In the genomic region with DNA sequence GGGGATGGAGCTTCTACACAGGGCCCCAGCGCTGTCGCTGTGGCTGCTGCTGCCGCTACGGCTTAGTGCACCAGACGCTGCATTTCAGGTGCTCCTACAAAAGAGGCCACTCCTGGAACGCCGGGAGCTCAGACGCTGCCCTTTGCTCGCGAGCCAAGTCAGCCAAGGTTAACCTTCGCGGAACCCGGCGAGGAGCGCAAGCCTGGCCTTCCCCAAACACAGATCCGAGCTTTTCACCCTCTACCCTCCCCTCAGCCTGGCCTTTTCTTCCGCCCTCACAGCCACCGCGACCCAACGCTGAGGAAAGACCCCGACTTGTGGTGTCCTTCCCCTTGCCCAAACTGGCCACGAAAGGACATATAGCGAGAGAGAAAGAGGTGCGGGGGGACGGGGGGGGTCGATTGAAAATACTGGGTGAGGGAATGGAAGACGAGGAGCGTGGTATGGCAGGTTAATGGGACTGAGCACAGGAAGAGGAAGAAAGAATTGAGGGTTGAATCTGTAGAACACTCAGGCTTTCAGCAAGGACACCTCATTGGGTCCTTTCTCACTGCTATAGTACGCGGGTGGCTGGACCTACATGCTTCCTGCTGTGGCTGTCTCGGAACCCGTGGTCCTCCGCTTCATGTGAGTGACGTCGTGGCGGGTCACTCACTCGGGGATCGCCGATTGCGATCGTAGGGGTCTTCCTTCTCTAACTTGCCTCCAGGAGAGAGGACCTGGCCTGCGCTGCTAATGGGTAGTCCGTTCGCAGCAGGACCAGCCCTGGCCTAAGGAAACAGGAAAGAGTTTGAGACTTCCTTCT, we compare ENCODE assay signal across 7 cellular contexts.
DNase-seq lines count a peak whose midpoint lies in the region; ATAC-seq and TF ChIP-seq lines count a peak whose summit lies in the region.

Gene AIMP1 (plus strand): TSS at position 583 of the 805 bp plus-strand sequence. CDS start 8,460 bp downstream, outside the sequence.
Gene TBCK (minus strand): TSS at position 242 of the 805 bp plus-strand sequence. CDS start 7,249 bp downstream, outside the sequence.

- peak; percentile 90 for ATAC-seq in GM18511 (IDR thresholded peaks at IDR 0.05; ENCODE audit: unreplicated experiment)
- ATAC-seq in HG03025 (IDR thresholded peaks at IDR 0.05; ENCODE audit: low FRiP score, unreplicated experiment) = peak; percentile 92

- in situ Hi-C loops in astrocyte of the spinal cord (cut with HindIII; ENCODE audit: low sequenced_read_pairs) = no loop called here

- peak within 1 kb of the TSS; percentile 79 for H3K4me3 ChIP-seq in astrocyte of the spinal cord (ENCODE audit: low read depth, low read length)

- no peak for TF ChIP-seq CTCF in astrocyte of the spinal cord (IDR thresholded peaks at IDR 0.05; ENCODE audit: low read depth, low read length)

- DNase-seq in NCI-H2029 treated with DMSO at 0.1 percent for 48 hours (lab: John Stamatoyannopoulos, UW) = peak; percentile 74
- peak; percentile 78 for DNase-seq in T-helper 9 cell
- DNase-seq in astrocyte of the spinal cord (ENCODE audit: low read depth, low spot score) = peak; percentile 94
- peak; percentile 88 to 89 for DNase-seq in hippocampal formation (lab: John Stamatoyannopoulos, UW)
- peak; percentile 99 for DNase-seq in retina

Comparison
In these comparisons a context has a peak if more than half of its experiments do, and no peak if none do; other contexts are left out.
1. Peak in every context shown above with its lines: DNase-seq, ATAC-seq and H3K4me3 ChIP-seq.